ENCODE assay signal across 9 cellular contexts in genomic region chr7:115477193-115477651, GRCh38.
DNase-seq lines count a peak whose midpoint lies in the region; ATAC-seq and TF ChIP-seq lines count a peak whose summit lies in the region.
"Had no signal": no experiment of that assay in that cellular context is flagged by ENCODE, and none has a peak within 500 bp of the region (broad histone marks: within the 10 kb centered on the region; RNA-seq: fewer than 3 reads in every experiment).

No MANE protein-coding gene starts in this region.

- DNase-seq in BJ (ENCODE audit: low read depth) (no peak), fibroblast of gingiva (ENCODE audit: low read depth) (peak; percentile 13), NCI-H524 treated with DMSO at 0.1 percent for 48 hours (lab: John Stamatoyannopoulos, UW) (no peak)

- H3K9me3 ChIP-seq in OCI-LY3 (ENCODE audit: insufficient read depth, low read length) = no peaks in the 10 kb centered on the region

- H3K79me2 ChIP-seq in OCI-LY3 (ENCODE audit: low read length) = no peaks in the 10 kb centered on the region

- H3K36me3 ChIP-seq in BJ (ENCODE audit: control insufficient read depth, insufficient read depth, low read length) (no peaks in the 10 kb centered on the region), OCI-LY3 (replicated peaks; ENCODE audit: low read depth, low read length) (no peaks in the 10 kb centered on the region)

- peak overlapping the region; percentile 76 to 87 (median 86) for H3K4me3 Mint-ChIP-seq in nephron

- no peak overlapping the region for H2AFZ ChIP-seq in OCI-LY3 (ENCODE audit: low read depth, low read length)

- peaks cover 11% of the 10 kb centered on the region for H3K4me1 ChIP-seq in OCI-LY3 (ENCODE audit: low read length)

- H4K20me1 ChIP-seq in OCI-LY3 (ENCODE audit: insufficient read depth, low read length) = no peaks in the 10 kb centered on the region

- no peaks in the 10 kb centered on the region for H3K9me3 Mint-ChIP-seq in nephron

- no peak overlapping the region for H3K9ac ChIP-seq in OCI-LY3 (ENCODE audit: low read length)

- peaks cover 5% of the 10 kb centered on the region for H3K4me1 Mint-ChIP-seq in nephron

- H3K4me3 ChIP-seq in BJ (ENCODE audit: low read depth, low read length) = peak overlapping the region; percentile 40
- no peak overlapping the region for H3K4me3 ChIP-seq in OCI-LY3 (ENCODE audit: low read length)
- H3K4me3 ChIP-seq: lung had no signal

- POLR2A ChIA-PET in BJ (lab: Charles Lee) = no interaction called here

- no peaks in the 10 kb centered on the region for H3K27me3 ChIP-seq in BJ (ENCODE audit: control insufficient read depth, insufficient read depth, low read length)
- H3K27me3 ChIP-seq in OCI-LY3 (ENCODE audit: low read depth, low read length) = no peaks in the 10 kb centered on the region

- TF ChIP-seq CTCF in BJ (IDR thresholded peaks at IDR 0.05; ENCODE audit: insufficient read depth, low read depth, low read length) (no peak), OCI-LY3 (IDR thresholded peaks at IDR 0.05; ENCODE audit: low read depth, low read length) (no peak), nephron (IDR thresholded peaks at IDR 0.05; ENCODE audit: unreplicated experiment in 3 of 3) (no peak)

- no peaks in the 10 kb centered on the region for H3K36me3 Mint-ChIP-seq in nephron (ENCODE audit: low read depth)

- H3K27ac ChIP-seq in OCI-LY3 (ENCODE audit: low read length) = no peak overlapping the region

- H3K27ac Mint-ChIP-seq in nephron = peak overlapping the region in 1 of 3 experiments; percentile 14

- H3K27me3 Mint-ChIP-seq in nephron (ENCODE audit: low read depth) = peaks cover 31% of the 10 kb centered on the region

- H3K4me2 ChIP-seq in OCI-LY3 (ENCODE audit: low read length) = peak overlapping the region; percentile 40; the same call in 1 of the 2 replicates

- ATAC-seq in GM21381 (IDR thresholded peaks at IDR 0.05; ENCODE audit: unreplicated experiment) (no peak), HG02798 (IDR thresholded peaks at IDR 0.05; ENCODE audit: poor library complexity, unreplicated experiment) (no peak), GM18867 (IDR thresholded peaks at IDR 0.05; ENCODE audit: unreplicated experiment) (no peak)

- CTCF ChIA-PET in BJ (lab: Yijun Ruan, JAX) = interaction anchor here (0.6 to 1.0 kb wide), 3 partner anchors 16 to 368 kb away, joined by 3 to 4 read pairs (median 4); no protein-coding TSS in a partner anchor
